In the genomic region with DNA sequence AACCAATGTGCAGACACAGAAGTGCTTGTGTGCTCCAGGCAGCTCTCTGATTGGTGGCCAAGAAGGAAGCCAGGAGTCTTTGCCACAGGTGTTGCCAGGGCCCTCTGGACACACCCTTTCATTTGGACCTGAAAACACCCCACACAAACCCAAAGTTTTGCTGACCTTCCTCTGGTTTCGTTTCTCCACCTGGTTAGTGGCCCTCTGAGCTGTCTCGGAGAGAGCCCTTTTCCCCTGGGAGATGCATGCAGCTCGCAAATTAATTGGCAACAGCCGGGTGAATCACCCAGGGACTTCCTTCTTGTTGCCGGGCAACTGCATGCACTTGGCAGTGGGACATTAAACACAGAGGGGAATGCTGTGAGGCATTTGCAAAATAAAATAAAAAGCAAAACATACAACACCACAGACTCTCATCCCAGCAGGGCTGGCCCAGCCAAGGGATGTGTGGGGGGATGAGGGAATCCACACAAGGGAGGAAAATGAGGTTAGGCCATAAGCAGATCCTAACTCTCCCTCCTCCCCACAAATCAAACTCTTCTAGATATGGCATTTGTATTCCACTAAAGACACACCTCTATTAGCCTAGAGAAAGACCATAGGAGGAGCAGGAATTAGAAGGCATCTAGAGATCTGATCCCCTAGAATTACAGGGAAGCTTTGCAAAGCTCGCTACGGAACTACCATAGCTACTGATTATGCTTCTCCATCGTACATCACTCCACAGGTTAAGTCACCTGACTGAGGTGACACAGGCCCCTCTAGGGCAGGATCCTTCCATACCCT, we compare ENCODE assay signal across 8 cellular contexts.
DNase-seq lines count a peak whose midpoint lies in the region; ATAC-seq and TF ChIP-seq lines count a peak whose summit lies in the region.

No MANE protein-coding gene starts in this region.

- no peaks in the 10 kb centered on the region for H3K27me3 ChIP-seq in colonic mucosa
- H3K27me3 ChIP-seq in mesendoderm (ENCODE audit: insufficient read depth, low read length, poor library complexity): no peaks in the 10 kb centered on the region

- H3K4ac ChIP-seq in mesendoderm (ENCODE audit: low read depth, low read length): no peak overlapping the region

- no peak overlapping the region for H2BK15ac ChIP-seq in mesendoderm (replicated peaks; ENCODE audit: low read depth)

- no peaks in the 10 kb centered on the region for H3K9me3 ChIP-seq in colonic mucosa

- H4K5ac ChIP-seq in mesendoderm (ENCODE audit: low read length): no peak overlapping the region

- H2AK5ac ChIP-seq in mesendoderm (ENCODE audit: low read length): no peak overlapping the region

- H3K4me2 ChIP-seq in mesendoderm (ENCODE audit: low read length): no peak overlapping the region

- no peaks in the 10 kb centered on the region for H3K36me3 ChIP-seq in colonic mucosa
- no peaks in the 10 kb centered on the region for H3K36me3 ChIP-seq in mesendoderm (ENCODE audit: control insufficient read depth, insufficient read depth, low read length)

- no peaks in the 10 kb centered on the region for H3K79me1 ChIP-seq in mesendoderm (ENCODE audit: low read length)

- H3K23ac ChIP-seq in mesendoderm (ENCODE audit: low read length): no peak overlapping the region

- ATAC-seq in GM19397 (IDR thresholded peaks at IDR 0.05; ENCODE audit: unreplicated experiment) (peak; percentile 93), HG03342 (IDR thresholded peaks at IDR 0.05; ENCODE audit: unreplicated experiment) (peak; percentile 87)

- peak; percentile 80 for DNase-seq in Ammon's horn (ENCODE audit: low spot score)
- peak; percentile 93 for DNase-seq in NCI-H460 (ENCODE audit: extremely low read depth, low read depth)
- DNase-seq in colonic mucosa: peak; percentile 84
- DNase-seq in mesendoderm: peak; percentile 80
- DNase-seq in T-helper 2 cell: no peak
- no peak for DNase-seq in DMS114 treated with DMSO at 0.1 percent for 48 hours (lab: John Stamatoyannopoulos, UW; ENCODE audit: unreplicated experiment)

- H2BK5ac ChIP-seq in mesendoderm (ENCODE audit: low read length): no peak overlapping the region

- no peak overlapping the region for H3K4me3 ChIP-seq in colonic mucosa
- no peak overlapping the region for H3K4me3 ChIP-seq in mesendoderm (ENCODE audit: low read length)

- H3K18ac ChIP-seq in mesendoderm (ENCODE audit: low read length): no peak overlapping the region

- H3K9ac ChIP-seq in colonic mucosa (ENCODE audit: low read depth in 2 of 2, low read length in 2 of 2) (peak overlapping the region in 1 of 2 donors; percentile 23), mesendoderm (ENCODE audit: low read length) (no peak overlapping the region)

- intact Hi-C loops in colonic mucosa (cut with DNase I): no loop called here

- H3K27ac ChIP-seq in colonic mucosa (peak overlapping the region; percentile 71), mesendoderm (ENCODE audit: low read depth, low read length) (no peak overlapping the region)

- TF ChIP-seq CTCF in colonic mucosa (IDR thresholded peaks at IDR 0.05): no peak

- H2BK120ac ChIP-seq in mesendoderm (ENCODE audit: low read depth, low read length): no peak overlapping the region

- WGBS in mesendoderm (ENCODE audit: extremely low coverage, insufficient coverage, low lambda C conversion rate): no CpG with 5 or more reads among the region's 8 CpGs

- H3K56ac ChIP-seq in mesendoderm (ENCODE audit: low read length): no peak overlapping the region

- H4K8ac ChIP-seq in mesendoderm (ENCODE audit: low read depth, low read length): no peak overlapping the region

- H3K79me2 ChIP-seq in mesendoderm (ENCODE audit: control insufficient read depth, insufficient read depth, low read length): no peaks in the 10 kb centered on the region

- H3K4me1 ChIP-seq in colonic mucosa (peaks cover 5% of the 10 kb centered on the region), mesendoderm (ENCODE audit: control insufficient read depth, low read depth, low read length) (peaks cover 2% of the 10 kb centered on the region)

Comparison
In these comparisons a context has a peak if more than half of its experiments do, and no peak if none do; other contexts are left out.
1. DNase-seq: peak in Ammon's horn (single experiment), NCI-H460 (single experiment), colonic mucosa (single experiment) and mesendoderm (single experiment); none in T-helper 2 cell (0 of 5) and DMS114 treated with DMSO at 0.1 percent for 48 hours (single experiment).